30 cellular contexts compared by ENCODE assay signal in genomic region chr11:2421996-2422395, GRCh38. TPM values are rescaled to one million over a fixed set of nuclear protein-coding genes. Genes with fewer than 3 reads are reported as not detected.
DNase-seq lines count a peak whose midpoint lies in the region; ATAC-seq and TF ChIP-seq lines count a peak whose summit lies in the region.
"Had no signal": no experiment of that assay in that cellular context is flagged by ENCODE, and none has a peak within 500 bp of the region (broad histone marks: within the 10 kb centered on the region; RNA-seq: fewer than 3 reads in every experiment).

No MANE protein-coding gene starts in this region.

- no peak overlapping the region for H4K8ac ChIP-seq in neuronal stem cell (ENCODE audit: low read depth, low read length)

- intact Hi-C loops in Right ventricle myocardium inferior (cut with DNase I) = no loop called here
- intact Hi-C loops in left ventricle myocardium inferior (cut with micrococcal nuclease) = loop anchor here (5.0 to 10.0 kb wide), 2 partner anchors 115 to 463 kb away; partner anchors contain the start of gene CDKN1C
- intact Hi-C loops in heart left ventricle (cut with DNase I) = loop anchor here in 5 of 10 donors (2.0 kb wide), 4 partner anchors 117 to 235 kb away; no protein-coding TSS in a partner anchor
- intact Hi-C loops in cardiac septum (cut with DNase I) = loop anchor here (2.0 kb wide), 1 partner anchor 235 kb away; no protein-coding TSS in a partner anchor
- intact Hi-C loops in right cardiac atrium (cut with DNase I) = loop anchor here (2.0 to 10.0 kb wide), 4 partner anchors 117 to 473 kb away; no protein-coding TSS in a partner anchor

- no peak overlapping the region for H2AFZ ChIP-seq in neuronal stem cell (ENCODE audit: low read length)

- no peak for TF ChIP-seq POLR2A in heart left ventricle (IDR thresholded peaks at IDR 0.05)

- peak overlapping the region; percentile 85 for H2BK15ac ChIP-seq in neuronal stem cell (ENCODE audit: low read length)

- no peak overlapping the region for H2BK12ac ChIP-seq in neuronal stem cell (ENCODE audit: low read length)

- H3K27ac ChIP-seq in left ventricle myocardium inferior (replicated peaks) (no peak overlapping the region), heart left ventricle (no peak overlapping the region), right cardiac atrium (ENCODE audit: low read length) (no peak overlapping the region), right atrium auricular region (no peak overlapping the region), neuronal stem cell (replicated peaks; ENCODE audit: low read length) (no peak overlapping the region)
- H3K27ac ChIP-seq: 22Rv1, A549, BLaER1 had no signal

- H3K27me3 ChIP-seq in left ventricle myocardium inferior (ENCODE audit: low read depth) (peaks cover 37% of the 10 kb centered on the region), heart left ventricle (peaks cover 0 to 13% (median 0%) of the 10 kb centered on the region in 9 donors), right cardiac atrium (ENCODE audit: control insufficient read depth, insufficient read depth) (no peaks in the 10 kb centered on the region), right atrium auricular region (no peaks in the 10 kb centered on the region), neuronal stem cell (ENCODE audit: control insufficient read depth in 3 of 3, insufficient read depth in 3 of 3, low read depth in 1 of 3, low read length in 3 of 3) (no peaks in the 10 kb centered on the region)
- H3K27me3 ChIP-seq: BE2C had no signal

- H2BK120ac ChIP-seq in neuronal stem cell (ENCODE audit: low read depth, low read length) = no peak overlapping the region

- WGBS in heart left ventricle, 4 donors = 85 to 95% (median 88%) methylated on average over 11 to 17 of the region's 17 CpGs
- WGBS in right cardiac atrium = 88% methylated on average over 17 of the region's 17 CpGs
- WGBS in neuronal stem cell (ENCODE audit: extremely low coverage in 2 of 2, insufficient read length in 2 of 2, insufficient replicate concordance in 1 of 2), 2 donors = no CpG with 5 or more reads among the region's 17 CpGs

- peak overlapping the region; percentile 5 for H3K18ac ChIP-seq in neuronal stem cell (ENCODE audit: low read length)

- H3K4me1 ChIP-seq in left ventricle myocardium inferior (peaks cover 13% of the 10 kb centered on the region), heart left ventricle (peaks cover 0 to 13% (median 0%) of the 10 kb centered on the region in 12 donors), right cardiac atrium (ENCODE audit: control insufficient read depth, insufficient read depth, low read length) (no peaks in the 10 kb centered on the region), right atrium auricular region (peaks cover 0 to 14% of the 10 kb centered on the region in 2 donors), neuronal stem cell (ENCODE audit: control insufficient read depth in 2 of 2, insufficient read depth in 1 of 2, low read depth in 1 of 2, low read length in 2 of 2) (peaks cover 4 to 10% of the 10 kb centered on the region in 2 donors)
- H3K4me1 ChIP-seq: A549, BE2C had no signal

- peaks cover 2% of the 10 kb centered on the region for H3K79me1 ChIP-seq in neuronal stem cell (ENCODE audit: low read depth, low read length)

- no peak overlapping the region for H4K91ac ChIP-seq in neuronal stem cell (ENCODE audit: low read depth, low read length, poor library complexity)

- no peak overlapping the region for H3K9ac ChIP-seq in neuronal stem cell (ENCODE audit: low read depth, low read length, poor library complexity)
- H3K9ac ChIP-seq: BLaER1 had no signal

- H3K4ac ChIP-seq in neuronal stem cell (ENCODE audit: low read length) = no peak overlapping the region

- no peak overlapping the region for H3K4me2 ChIP-seq in neuronal stem cell (ENCODE audit: insufficient read depth, low read length, poor library complexity, severe bottlenecking)
- H3K4me2 ChIP-seq: A549, BLaER1 had no signal

- ATAC-seq in Right ventricle myocardium inferior (no peak), heart left ventricle (no peak), right cardiac atrium (no peak), GM21515 (IDR thresholded peaks at IDR 0.05; ENCODE audit: unreplicated experiment) (no peak)
- ATAC-seq: GM12878 had no signal

- DNase-seq in Right ventricle myocardium inferior (ENCODE audit: missing footprints) = peak; percentile 42
- DNase-seq in left ventricle myocardium inferior = no peak
- peak in 3 of 5 donors; percentile 23 to 52 (median 25) for DNase-seq in heart left ventricle
- no peak for DNase-seq in cardiac septum (ENCODE audit: low spot score)
- peak in 2 of 3 donors; percentile 52 to 63 for DNase-seq in right cardiac atrium
- no peak for DNase-seq in right atrium auricular region (ENCODE audit: low spot score)
- DNase-seq in neuronal stem cell (ENCODE audit: low spot score) = no peak
- DNase-seq: AML-193; BE2C; C1 segment of cervical spinal cord; CD4-positive, alpha-beta memory T cell; CD4-positive, CD25-positive, alpha-beta regulatory T cell; COR-L47; DMS 273 treated with DMSO at 0.1 percent for 48 hours; DMS153; DMS53; DMS79; DND-41; EL; GDM1 had no signal

- H3K14ac ChIP-seq in neuronal stem cell (ENCODE audit: low read length) = peak overlapping the region; percentile 8

- H3K23ac ChIP-seq in neuronal stem cell (ENCODE audit: low read depth, low read length, poor library complexity) = no peak overlapping the region

- H3K36me3 ChIP-seq in left ventricle myocardium inferior = no peaks in the 10 kb centered on the region
- H3K36me3 ChIP-seq in heart left ventricle = no peaks in the 10 kb centered on the region
- H3K36me3 ChIP-seq in right atrium auricular region = no peaks in the 10 kb centered on the region
- no peaks in the 10 kb centered on the region for H3K36me3 ChIP-seq in neuronal stem cell (replicated peaks in 1 of 2; ENCODE audit: control insufficient read depth in 2 of 2, insufficient read depth in 2 of 2, low read length in 2 of 2)
- H3K36me3 ChIP-seq: BE2C, BLaER1 had no signal

- H2BK5ac ChIP-seq in neuronal stem cell (ENCODE audit: low read length) = no peak overlapping the region

- no peak overlapping the region for H3K4me3 ChIP-seq in left ventricle myocardium inferior
- H3K4me3 ChIP-seq in heart left ventricle = no peak overlapping the region
- H3K4me3 ChIP-seq in right cardiac atrium (ENCODE audit: low read length) = no peak overlapping the region
- no peak overlapping the region for H3K4me3 ChIP-seq in right atrium auricular region
- no peak overlapping the region for H3K4me3 ChIP-seq in neuronal stem cell (ENCODE audit: low read length in 2 of 2)
- H3K4me3 ChIP-seq: A549, BLaER1, GM12878 had no signal

- no peak for TF ChIP-seq CTCF in left ventricle myocardium inferior (IDR thresholded peaks at IDR 0.05; ENCODE audit: borderline replicate concordance)
- TF ChIP-seq CTCF in heart left ventricle (IDR thresholded peaks at IDR 0.05) = no peak
- no peak for TF ChIP-seq CTCF in right atrium auricular region (IDR thresholded peaks at IDR 0.05)

- no peaks in the 10 kb centered on the region for H3K9me3 ChIP-seq in left ventricle myocardium inferior (replicated peaks)
- H3K9me3 ChIP-seq in heart left ventricle = no peaks in the 10 kb centered on the region
- no peaks in the 10 kb centered on the region for H3K9me3 ChIP-seq in right cardiac atrium (ENCODE audit: control insufficient read depth, low read length)
- H3K9me3 ChIP-seq in right atrium auricular region = no peaks in the 10 kb centered on the region
- H3K9me3 ChIP-seq in neuronal stem cell (replicated peaks in 1 of 2; ENCODE audit: control insufficient read depth in 2 of 2, insufficient read depth in 1 of 2, low read depth in 1 of 2, low read length in 2 of 2) = no peaks in the 10 kb centered on the region
- H3K9me3 ChIP-seq: A549, BE2C, BLaER1 had no signal

- peak overlapping the region; percentile 99 for H2AK5ac ChIP-seq in neuronal stem cell (ENCODE audit: low read depth, low read length)

RNA-seq across cellular contexts. Expression of gene TSSC4, which starts 21.4 kb away (rescaled TPM):
- total RNA-seq in Right ventricle myocardium inferior = 31.4 TPM
- total RNA-seq in left ventricle myocardium inferior = 31.7 TPM
- 10 to 100 TPM; 23.4 to 45.2 (median 37.2) TPM for total RNA-seq in heart left ventricle
- polyA plus RNA-seq in heart left ventricle = 10 to 100 TPM; 34.6 to 75.9 TPM
- total RNA-seq in cardiac septum = 36.2 TPM
- 10 to 100 TPM; 30.5 to 50.4 (median 37.1) TPM for total RNA-seq in right cardiac atrium
- polyA plus RNA-seq in right cardiac atrium = 31.8 TPM
- total RNA-seq in right atrium auricular region = 10 to 100 TPM; 26.7 to 40.3 TPM
- 50.8 TPM for polyA plus RNA-seq in neuronal stem cell (2013, experiment 1 of 2)
- polyA plus RNA-seq in neuronal stem cell (2013, experiment 2 of 2) = 54.1 TPM

RNA-seq across cellular contexts. Expression of gene TRPM5, which starts 22.3 kb away (rescaled TPM):
- not detected for total RNA-seq in Right ventricle myocardium inferior
- not detected for total RNA-seq in left ventricle myocardium inferior
- not detected for total RNA-seq in heart left ventricle
- not detected for polyA plus RNA-seq in heart left ventricle
- total RNA-seq in cardiac septum = not detected
- not detected for total RNA-seq in right cardiac atrium
- polyA plus RNA-seq in right cardiac atrium = 0.02 TPM
- not detected for total RNA-seq in right atrium auricular region
- 0.01 TPM for polyA plus RNA-seq in neuronal stem cell (2013, experiment 1 of 2)
- 0.01 TPM for polyA plus RNA-seq in neuronal stem cell (2013, experiment 2 of 2)
- total RNA-seq: A172; CD8-positive, alpha-beta memory T cell; G401; GM12878 had no signal
- polyA plus RNA-seq: A549; CD14-positive monocyte; CD4-positive, alpha-beta memory T cell; CD4-positive, CD25-positive, alpha-beta regulatory T cell; CD8-positive, alpha-beta memory T cell; GM12878 had no signal

RNA-seq across cellular contexts. Expression of gene KCNQ1, which starts 22.8 kb away (rescaled TPM):
- total RNA-seq in Right ventricle myocardium inferior (40.0 TPM), left ventricle myocardium inferior (41.8 TPM), heart left ventricle (10 to 100 TPM; 18.6 to 42.4 (median 38.4) TPM), cardiac septum (43.0 TPM), right cardiac atrium (10 to 100 TPM; 36.5 to 46.8 (median 41.0) TPM), right atrium auricular region (10 to 100 TPM; 12.7 to 25.1 TPM)
- polyA plus RNA-seq in heart left ventricle (10 to 100 TPM; 24.7 to 31.4 TPM), right cardiac atrium (36.4 TPM)
- polyA plus RNA-seq in neuronal stem cell (2013, experiment 1 of 2) = 1.2 TPM
- polyA plus RNA-seq in neuronal stem cell (2013, experiment 2 of 2) = 1.1 TPM
- total RNA-seq: Daoy had no signal

RNA-seq across cellular contexts. Expression of gene CD81, which starts 44.9 kb away (rescaled TPM):
- total RNA-seq in Right ventricle myocardium inferior (531 TPM), left ventricle myocardium inferior (412 TPM), heart left ventricle (100 to 1,000 TPM; 277 to 994 (median 568) TPM), cardiac septum (663 TPM), right cardiac atrium (100 to 1,000 TPM; 677 to 920 (median 748) TPM), right atrium auricular region (100 to 1,000 TPM; 433 to 528 TPM)
- polyA plus RNA-seq in heart left ventricle (100 to 1,000 TPM; 442 to 518 TPM), right cardiac atrium (869 TPM)
- 200 TPM for polyA plus RNA-seq in neuronal stem cell (2013, experiment 1 of 2)
- polyA plus RNA-seq in neuronal stem cell (2013, experiment 2 of 2) = 195 TPM

Comparison
In these comparisons a context has a peak if more than half of its experiments do, and no peak if none do; other contexts are left out.
1. DNase-seq: peak in Right ventricle myocardium inferior (single experiment), heart left ventricle (3 of 5) and right cardiac atrium (2 of 3); none in left ventricle myocardium inferior (single experiment), cardiac septum (single experiment), right atrium auricular region (single experiment) and neuronal stem cell (single experiment).